10 cellular contexts compared by ENCODE assay signal in the genomic region with DNA sequence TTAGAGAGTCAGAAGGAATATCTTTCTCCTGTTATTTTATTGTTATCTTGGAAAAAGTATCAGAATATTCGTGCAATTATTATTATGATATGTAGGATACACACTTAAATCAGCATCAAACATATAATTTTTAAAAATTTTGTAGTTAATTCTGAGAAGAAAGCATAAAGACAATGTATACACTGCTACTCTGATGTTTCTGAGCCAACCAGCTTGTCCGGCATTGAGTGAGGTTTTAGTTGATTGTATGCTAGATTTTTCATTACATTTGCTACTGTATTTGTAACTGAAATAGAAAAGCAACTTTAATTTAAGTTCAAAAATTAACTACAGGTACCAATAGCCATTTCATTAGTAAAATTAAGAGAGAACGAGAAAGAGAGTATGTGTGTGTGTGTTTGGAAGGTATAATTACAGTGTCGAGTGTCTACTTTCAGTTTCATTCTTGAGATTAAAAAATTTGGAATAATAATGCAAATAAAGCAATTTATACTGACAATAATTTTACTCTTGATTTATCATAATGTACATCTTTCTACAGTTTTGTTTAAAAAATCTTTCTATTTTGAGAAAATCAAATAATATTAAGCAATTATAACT.
DNase-seq lines count a peak whose midpoint lies in the region; ATAC-seq and TF ChIP-seq lines count a peak whose summit lies in the region.
"Had no signal": no experiment of that assay in that cellular context is flagged by ENCODE, and none has a peak within 500 bp of the region (broad histone marks: within the 10 kb centered on the region; RNA-seq: fewer than 3 reads in every experiment).

No MANE protein-coding gene starts in this region.

- H3K4me3 ChIP-seq in left ventricle myocardium inferior = peak overlapping the region; percentile 42

- DNase-seq in left ventricle myocardium inferior (no peak), cardiac septum (ENCODE audit: low spot score) (no peak), SK-MEL-5 (ENCODE audit: low read depth, low spot score) (peak; percentile 20), fibroblast of peridontal ligament (ENCODE audit: extremely low read depth) (peak; percentile 5), amygdala (lab: John Stamatoyannopoulos, UW) (no peak), 8988T (no peak), MV-4-11 (lab: John Stamatoyannopoulos, UW) (no peak)
- DNase-seq: dermis blood vessel endothelial cell, NCI-H2029 treated with DMSO at 0.1 percent for 48 hours had no signal

- H3K9me3 ChIP-seq in left ventricle myocardium inferior (replicated peaks) = no peaks in the 10 kb centered on the region

- no peak overlapping the region for H3K27ac ChIP-seq in left ventricle myocardium inferior (replicated peaks)

- no peaks in the 10 kb centered on the region for H3K4me1 ChIP-seq in left ventricle myocardium inferior

- intact Hi-C loops in left ventricle myocardium inferior (cut with micrococcal nuclease) (no loop called here), cardiac septum (cut with DNase I) (no loop called here)

- no peak for TF ChIP-seq CTCF in left ventricle myocardium inferior (IDR thresholded peaks at IDR 0.05; ENCODE audit: borderline replicate concordance)

- in situ Hi-C loops in SK-MEL-5 (cut with HindIII; ENCODE audit: low pct_unique_long_range_greater_than_20kb, low sequenced_read_pairs) = no loop called here

- ATAC-seq in HG03196 (IDR thresholded peaks at IDR 0.05; ENCODE audit: unreplicated experiment) = no peak

- no peaks in the 10 kb centered on the region for H3K36me3 ChIP-seq in left ventricle myocardium inferior

- no peaks in the 10 kb centered on the region for H3K27me3 ChIP-seq in left ventricle myocardium inferior (ENCODE audit: low read depth)

Comparison
In these comparisons a context has a peak if more than half of its experiments do, and no peak if none do; other contexts are left out.
1. DNase-seq: peak in SK-MEL-5 (single experiment) and fibroblast of peridontal ligament (single experiment); none in left ventricle myocardium inferior (single experiment), cardiac septum (single experiment), amygdala (0 of 56), 8988T (single experiment) and MV-4-11 (single experiment).